In genomic region chr4:42638993-42639392, GRCh38 we compare ENCODE assay signal across 1 cellular context.
TF ChIP-seq lines count a peak whose summit lies in the region.

No MANE protein-coding gene starts in this region.

TF ChIP-seq in GM12878, 131 proteins besides CTCF, POLR2A, EP300 and RAD21 (continued from another document and continues in another):
- TF ChIP-seq BACH1 (IDR thresholded peaks at IDR 0.05; ENCODE audit: borderline replicate concordance) (peak; percentile 68; the same call in 1 of the 2 replicates), IRF5 (IDR thresholded peaks at IDR 0.05; ENCODE audit: borderline replicate concordance) (no peak), USF2 (IDR thresholded peaks at IDR 0.05; ENCODE audit: borderline replicate concordance, low read depth, low read length) (no peak), MEF2B (IDR thresholded peaks at IDR 0.05; ENCODE audit: partially characterized antibody, poor library complexity, severe bottlenecking) (peak; percentile 89), NR2C2 (IDR thresholded peaks at IDR 0.05; ENCODE audit: borderline replicate concordance, control insufficient read depth, insufficient read length, low read depth) (no peak), CBFB (IDR thresholded peaks at IDR 0.05; ENCODE audit: low read depth) (peak; percentile 96), TCF12 (IDR thresholded peaks at IDR 0.05; ENCODE audit: low read depth, low read length) (peak; percentile 98), MYB (IDR thresholded peaks at IDR 0.05; ENCODE audit: borderline replicate concordance, low read depth, low read length) (0 out of 2 replicates have a peak, but pooled peaks have one; percentile 12), ZZZ3 (IDR thresholded peaks at IDR 0.05; ENCODE audit: control insufficient read depth, insufficient read length, low read depth) (no peak), ETV6 (conservative IDR thresholded peaks at IDR 0.05 in 1 of 2, IDR thresholded peaks at IDR 0.05 in 1 of 2; ENCODE audit: borderline replicate concordance in 1 of 2, low read depth in 1 of 2) (peak in 1 of 2 experiments; percentile 84; a peak in 1 of 4 replicates), USF1 (IDR thresholded peaks at IDR 0.05; ENCODE audit: borderline replicate concordance, extremely low read length, insufficient read depth, low read depth, low read length) (no peak), RFX5 (IDR thresholded peaks at IDR 0.05; ENCODE audit: low read depth, low read length) (no peak), BHLHE40 (IDR thresholded peaks at IDR 0.05; ENCODE audit: borderline replicate concordance in 1 of 2, low read depth in 2 of 2, low read length in 1 of 2) (peak; percentile 71 to 72; a peak in 3 of 4 replicates), FOXM1 (IDR thresholded peaks at IDR 0.05; ENCODE audit: low read depth, low read length) (peak; percentile 97), PKNOX1 (IDR thresholded peaks at IDR 0.05) (peak; percentile 36; the same call in 1 of the 2 replicates), E4F1 (IDR thresholded peaks at IDR 0.05; ENCODE audit: borderline replicate concordance, partially characterized antibody) (no peak), IKZF2 (IDR thresholded peaks at IDR 0.05) (peak; percentile 87 to 88), NRF1 (conservative IDR thresholded peaks at IDR 0.05; ENCODE audit: low read depth, low read length) (no peak), HDAC6 (IDR thresholded peaks at IDR 0.05; ENCODE audit: unreplicated experiment) (no peak), POLR2AphosphoS2 (IDR thresholded peaks at IDR 0.05; ENCODE audit: low read depth, low read length) (no peak), SMAD5 (IDR thresholded peaks at IDR 0.05; ENCODE audit: low read depth) (peak; percentile 25; the same call in 1 of the 2 replicates), KLF5 (IDR thresholded peaks at IDR 0.05; ENCODE audit: partially characterized antibody) (no peak), ZBTB40 (IDR thresholded peaks at IDR 0.05; ENCODE audit: borderline replicate concordance) (no peak; the same call in 1 of the 2 replicates), PAX8 (IDR thresholded peaks at IDR 0.05) (no peak), BRCA1 (IDR thresholded peaks at IDR 0.05; ENCODE audit: low read depth, low read length) (no peak)
- TF ChIP-seq, protein P1, sequence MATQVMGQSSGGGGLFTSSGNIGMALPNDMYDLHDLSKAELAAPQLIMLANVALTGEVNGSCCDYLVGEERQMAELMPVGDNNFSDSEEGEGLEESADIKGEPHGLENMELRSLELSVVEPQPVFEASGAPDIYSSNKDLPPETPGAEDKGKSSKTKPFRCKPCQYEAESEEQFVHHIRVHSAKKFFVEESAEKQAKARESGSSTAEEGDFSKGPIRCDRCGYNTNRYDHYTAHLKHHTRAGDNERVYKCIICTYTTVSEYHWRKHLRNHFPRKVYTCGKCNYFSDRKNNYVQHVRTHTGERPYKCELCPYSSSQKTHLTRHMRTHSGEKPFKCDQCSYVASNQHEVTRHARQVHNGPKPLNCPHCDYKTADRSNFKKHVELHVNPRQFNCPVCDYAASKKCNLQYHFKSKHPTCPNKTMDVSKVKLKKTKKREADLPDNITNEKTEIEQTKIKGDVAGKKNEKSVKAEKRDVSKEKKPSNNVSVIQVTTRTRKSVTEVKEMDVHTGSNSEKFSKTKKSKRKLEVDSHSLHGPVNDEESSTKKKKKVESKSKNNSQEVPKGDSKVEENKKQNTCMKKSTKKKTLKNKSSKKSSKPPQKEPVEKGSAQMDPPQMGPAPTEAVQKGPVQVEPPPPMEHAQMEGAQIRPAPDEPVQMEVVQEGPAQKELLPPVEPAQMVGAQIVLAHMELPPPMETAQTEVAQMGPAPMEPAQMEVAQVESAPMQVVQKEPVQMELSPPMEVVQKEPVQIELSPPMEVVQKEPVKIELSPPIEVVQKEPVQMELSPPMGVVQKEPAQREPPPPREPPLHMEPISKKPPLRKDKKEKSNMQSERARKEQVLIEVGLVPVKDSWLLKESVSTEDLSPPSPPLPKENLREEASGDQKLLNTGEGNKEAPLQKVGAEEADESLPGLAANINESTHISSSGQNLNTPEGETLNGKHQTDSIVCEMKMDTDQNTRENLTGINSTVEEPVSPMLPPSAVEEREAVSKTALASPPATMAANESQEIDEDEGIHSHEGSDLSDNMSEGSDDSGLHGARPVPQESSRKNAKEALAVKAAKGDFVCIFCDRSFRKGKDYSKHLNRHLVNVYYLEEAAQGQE (IDR thresholded peaks at IDR 0.05; ENCODE audit: low read depth, low read length) = peak; percentile 45; the same call in 1 of the 2 replicates
- TF ChIP-seq, protein P2, sequence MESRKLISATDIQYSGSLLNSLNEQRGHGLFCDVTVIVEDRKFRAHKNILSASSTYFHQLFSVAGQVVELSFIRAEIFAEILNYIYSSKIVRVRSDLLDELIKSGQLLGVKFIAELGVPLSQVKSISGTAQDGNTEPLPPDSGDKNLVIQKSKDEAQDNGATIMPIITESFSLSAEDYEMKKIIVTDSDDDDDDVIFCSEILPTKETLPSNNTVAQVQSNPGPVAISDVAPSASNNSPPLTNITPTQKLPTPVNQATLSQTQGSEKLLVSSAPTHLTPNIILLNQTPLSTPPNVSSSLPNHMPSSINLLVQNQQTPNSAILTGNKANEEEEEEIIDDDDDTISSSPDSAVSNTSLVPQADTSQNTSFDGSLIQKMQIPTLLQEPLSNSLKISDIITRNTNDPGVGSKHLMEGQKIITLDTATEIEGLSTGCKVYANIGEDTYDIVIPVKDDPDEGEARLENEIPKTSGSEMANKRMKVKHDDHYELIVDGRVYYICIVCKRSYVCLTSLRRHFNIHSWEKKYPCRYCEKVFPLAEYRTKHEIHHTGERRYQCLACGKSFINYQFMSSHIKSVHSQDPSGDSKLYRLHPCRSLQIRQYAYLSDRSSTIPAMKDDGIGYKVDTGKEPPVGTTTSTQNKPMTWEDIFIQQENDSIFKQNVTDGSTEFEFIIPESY (IDR thresholded peaks at IDR 0.05) = no peak
- TF ChIP-seq, protein P3, sequence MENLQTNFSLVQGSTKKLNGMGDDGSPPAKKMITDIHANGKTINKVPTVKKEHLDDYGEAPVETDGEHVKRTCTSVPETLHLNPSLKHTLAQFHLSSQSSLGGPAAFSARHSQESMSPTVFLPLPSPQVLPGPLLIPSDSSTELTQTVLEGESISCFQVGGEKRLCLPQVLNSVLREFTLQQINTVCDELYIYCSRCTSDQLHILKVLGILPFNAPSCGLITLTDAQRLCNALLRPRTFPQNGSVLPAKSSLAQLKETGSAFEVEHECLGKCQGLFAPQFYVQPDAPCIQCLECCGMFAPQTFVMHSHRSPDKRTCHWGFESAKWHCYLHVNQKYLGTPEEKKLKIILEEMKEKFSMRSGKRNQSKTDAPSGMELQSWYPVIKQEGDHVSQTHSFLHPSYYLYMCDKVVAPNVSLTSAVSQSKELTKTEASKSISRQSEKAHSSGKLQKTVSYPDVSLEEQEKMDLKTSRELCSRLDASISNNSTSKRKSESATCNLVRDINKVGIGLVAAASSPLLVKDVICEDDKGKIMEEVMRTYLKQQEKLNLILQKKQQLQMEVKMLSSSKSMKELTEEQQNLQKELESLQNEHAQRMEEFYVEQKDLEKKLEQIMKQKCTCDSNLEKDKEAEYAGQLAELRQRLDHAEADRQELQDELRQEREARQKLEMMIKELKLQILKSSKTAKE (IDR thresholded peaks at IDR 0.05; ENCODE audit: low read depth, poor library complexity, severe bottlenecking) = peak; percentile 91
- TF ChIP-seq, protein P4, sequence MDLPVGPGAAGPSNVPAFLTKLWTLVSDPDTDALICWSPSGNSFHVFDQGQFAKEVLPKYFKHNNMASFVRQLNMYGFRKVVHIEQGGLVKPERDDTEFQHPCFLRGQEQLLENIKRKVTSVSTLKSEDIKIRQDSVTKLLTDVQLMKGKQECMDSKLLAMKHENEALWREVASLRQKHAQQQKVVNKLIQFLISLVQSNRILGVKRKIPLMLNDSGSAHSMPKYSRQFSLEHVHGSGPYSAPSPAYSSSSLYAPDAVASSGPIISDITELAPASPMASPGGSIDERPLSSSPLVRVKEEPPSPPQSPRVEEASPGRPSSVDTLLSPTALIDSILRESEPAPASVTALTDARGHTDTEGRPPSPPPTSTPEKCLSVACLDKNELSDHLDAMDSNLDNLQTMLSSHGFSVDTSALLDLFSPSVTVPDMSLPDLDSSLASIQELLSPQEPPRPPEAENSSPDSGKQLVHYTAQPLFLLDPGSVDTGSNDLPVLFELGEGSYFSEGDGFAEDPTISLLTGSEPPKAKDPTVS (IDR thresholded peaks at IDR 0.05; ENCODE audit: low read depth, low read length) = no peak
